In genomic region chr2:85409719-85410583, GRCh38 we compare ENCODE assay signal across 8 cellular contexts. TPM values are rescaled to one million over a fixed set of nuclear protein-coding genes. Genes with fewer than 3 reads are reported as not detected.
DNase-seq lines count a peak whose midpoint lies in the region; ATAC-seq and TF ChIP-seq lines count a peak whose summit lies in the region.

Gene CAPG, minus strand, starts transcription at chr2:85410366. Its CDS starts 8,221 bp downstream, at chr2:85402145.

- peak within 1 kb of the TSS; percentile 39 for H3K4me3 ChIP-seq in effector memory CD4-positive, alpha-beta T cell (ENCODE audit: insufficient read depth, low read depth, low read length, poor library complexity, severe bottlenecking)

- no peaks in the 10 kb centered on the region for H3K36me3 ChIP-seq in effector memory CD4-positive, alpha-beta T cell (ENCODE audit: control insufficient read depth, insufficient read depth, low read length)

- peak within 1 kb of the TSS in 1 of 2 donors; percentile 70 for H3K27ac Mint-ChIP-seq in natural killer cell

- peak within 1 kb of the TSS; percentile 19 for H3K27ac ChIP-seq in effector memory CD4-positive, alpha-beta T cell (ENCODE audit: insufficient read depth, low read length, poor library complexity, severe bottlenecking)

- no peaks in the 10 kb centered on the region for H3K9me3 ChIP-seq in effector memory CD4-positive, alpha-beta T cell (ENCODE audit: control insufficient read depth, low read length)

- TF ChIP-seq CTCF in natural killer cell (IDR thresholded peaks at IDR 0.05) = no peak

- H3K36me3 Mint-ChIP-seq in natural killer cell = no peaks in the 10 kb centered on the region

- peaks cover 33% of the 10 kb centered on the region for H3K4me1 ChIP-seq in effector memory CD4-positive, alpha-beta T cell (ENCODE audit: control insufficient read depth, insufficient read depth, low read length, poor library complexity, severe bottlenecking)

- H3K9me3 Mint-ChIP-seq in natural killer cell = peaks cover 0 to 2% of the 10 kb centered on the region in 2 donors

- ATAC-seq in HG03442 (IDR thresholded peaks at IDR 0.05; ENCODE audit: unreplicated experiment) (peak; percentile 49), natural killer cell (peak in 1 of 3 donors; percentile 41), HG03565 (IDR thresholded peaks at IDR 0.05; ENCODE audit: unreplicated experiment) (no peak)

- peaks cover 0 to 14% of the 10 kb centered on the region in 2 donors for H3K27me3 Mint-ChIP-seq in natural killer cell (ENCODE audit: low read depth in 2 of 2)

- H3K4me1 Mint-ChIP-seq in natural killer cell = peaks cover 58 to 62% of the 10 kb centered on the region in 2 donors

- intact Hi-C loops in natural killer cell (cut with micrococcal nuclease) = loop anchor here (5.0 kb wide), 2 partner anchors 127 to 292 kb away; partner anchors contain the start of gene MAT2A

- H3K27me3 ChIP-seq in effector memory CD4-positive, alpha-beta T cell (replicated peaks; ENCODE audit: control insufficient read depth, insufficient read depth, low read length, poor library complexity, severe bottlenecking) = no peaks in the 10 kb centered on the region

- H3K4me3 Mint-ChIP-seq in natural killer cell = peak within 1 kb of the TSS; percentile 67

- peak; percentile 22 for DNase-seq in stimulated activated CD4-positive, alpha-beta T cell treated with anti-CD3 and anti-CD28 coated beads, Interleukin-12 subunit alpha, Interleukin-12 subunit beta, amount 100 ng/mL, for 4 hours
- DNase-seq in stimulated activated CD4-positive, alpha-beta T cell treated with anti-CD3 and anti-CD28 coated beads, Interleukin-2, amount 100 ng/mL, for 48 hours = no peak
- peak; percentile 26 for DNase-seq in T-helper 22 cell (ENCODE audit: low read depth)
- peak in 2 of 3 donors; percentile 14 to 18 for DNase-seq in effector memory CD4-positive, alpha-beta T cell
- no peak for DNase-seq in natural killer cell
- DNase-seq in T1000 (lab: John Stamatoyannopoulos, UW) = no peak

RNA-seq across cellular contexts. Expression of gene CAPG, which starts in this region (rescaled TPM):
- total RNA-seq in natural killer cell = 10 to 100 TPM; 10.6 to 50.3 (median 19.3) TPM

Comparison
In these comparisons a context has a peak if more than half of its experiments do, and no peak if none do; other contexts are left out.
1. DNase-seq: peak in stimulated activated CD4-positive, alpha-beta T cell treated with anti-CD3 and anti-CD28 coated beads, Interleukin-12 subunit alpha, Interleukin-12 subunit beta, amount 100 ng/mL, for 4 hours (single experiment), T-helper 22 cell (single experiment) and effector memory CD4-positive, alpha-beta T cell (2 of 3); none in stimulated activated CD4-positive, alpha-beta T cell treated with anti-CD3 and anti-CD28 coated beads, Interleukin-2, amount 100 ng/mL, for 48 hours (0 of 2), natural killer cell (single experiment) and T1000 (single experiment).